ENCODE assay signal across 16 cellular contexts in the genomic region with DNA sequence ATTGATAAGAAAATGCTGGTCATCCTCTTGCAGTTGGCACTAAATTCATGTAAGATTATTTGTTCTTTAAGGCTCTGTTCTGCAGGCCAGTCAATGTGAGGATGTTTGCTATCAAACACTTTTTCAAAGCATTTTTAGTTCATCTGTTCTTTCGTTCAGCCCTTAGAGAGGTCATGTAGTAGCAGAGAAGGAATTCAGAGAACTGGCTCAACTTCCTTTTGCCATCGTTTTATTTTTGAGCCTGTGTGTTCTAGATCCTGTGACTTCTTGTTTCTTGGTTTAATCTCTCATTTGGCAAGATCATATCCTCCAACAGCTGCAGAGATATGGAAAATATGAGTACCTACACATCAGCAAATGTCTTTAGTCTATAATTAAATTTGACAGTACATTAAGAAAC.
"Had no signal": no experiment of that assay in that cellular context is flagged by ENCODE, and none has a peak within 500 bp of the region (broad histone marks: within the 10 kb centered on the region; RNA-seq: fewer than 3 reads in every experiment).

No MANE protein-coding gene starts in this region.

- H3K9me3 ChIP-seq: gastroesophageal sphincter, neutrophil, tibial artery, vagina had no signal

- H3K4me3 Mint-ChIP-seq: activated CD4-positive, alpha-beta T cell treated with anti-CD3 and anti-CD28 coated beads, Interleukin-2, amount 10 ng/mL, durations not matched to agents 7 days and 5 days; activated naive CD4-positive, alpha-beta T cell treated with anti-CD3 and anti-CD28 coated beads, Interleukin-2, amount 10 ng/mL, durations not matched to agents 7 days and 5 days; natural killer cell; stimulated activated effector memory CD8-positive, alpha-beta T cell treated with anti-CD3 and anti-CD28 coated beads, Interleukin-12 subunit alpha, Interleukin-12 subunit beta, amount 100 ng/mL, for 72 hours; T-helper 1 cell treated with Interleukin-12 subunit alpha and Interleukin-12 subunit beta and Interleukin-4 antibody, amounts not matched to agents 30 μg/mL and 1 μg/mL, for 36 hours had no signal

- ATAC-seq: gastroesophageal sphincter; left lobe of liver; natural killer cell; stimulated activated effector memory CD8-positive, alpha-beta T cell treated with anti-CD3 and anti-CD28 coated beads, Interleukin-12 subunit alpha, Interleukin-12 subunit beta, amount 100 ng/mL, for 72 hours had no signal

- H3K36me3 Mint-ChIP-seq: natural killer cell; stimulated activated effector memory CD8-positive, alpha-beta T cell treated with anti-CD3 and anti-CD28 coated beads, Interleukin-12 subunit alpha, Interleukin-12 subunit beta, amount 100 ng/mL, for 72 hours had no signal

- H3K27me3 ChIP-seq: gastroesophageal sphincter, hepatocyte, neutrophil, tibial artery, vagina had no signal

- H3K4me1 ChIP-seq: gastroesophageal sphincter, vagina had no signal

- H3K36me3 ChIP-seq: gastroesophageal sphincter, neutrophil, tibial artery, vagina had no signal

- DNase-seq: activated CD4-positive, alpha-beta T cell treated with anti-CD3 and anti-CD28 coated beads, Interleukin-2, amount 10 ng/mL, durations not matched to agents 7 days and 5 days; activated naive CD4-positive, alpha-beta T cell treated with anti-CD3 and anti-CD28 coated beads, Interleukin-2, amount 10 ng/mL, durations not matched to agents 7 days and 5 days; amniotic stem cell; islet precursor cell; mesenchymal stem cell; natural killer cell; retina; tibial artery had no signal

- H3K4me3 ChIP-seq: gastroesophageal sphincter, hepatocyte, tibial artery, vagina had no signal

- H3K27ac Mint-ChIP-seq: activated CD4-positive, alpha-beta T cell treated with anti-CD3 and anti-CD28 coated beads, Interleukin-2, amount 10 ng/mL, durations not matched to agents 7 days and 5 days; activated naive CD4-positive, alpha-beta T cell treated with anti-CD3 and anti-CD28 coated beads, Interleukin-2, amount 10 ng/mL, durations not matched to agents 7 days and 5 days; natural killer cell; stimulated activated effector memory CD8-positive, alpha-beta T cell treated with anti-CD3 and anti-CD28 coated beads, Interleukin-12 subunit alpha, Interleukin-12 subunit beta, amount 100 ng/mL, for 72 hours; T-helper 1 cell treated with Interleukin-12 subunit alpha and Interleukin-12 subunit beta and Interleukin-4 antibody, amounts not matched to agents 30 μg/mL and 1 μg/mL, for 36 hours had no signal

- H3K27me3 Mint-ChIP-seq: activated CD4-positive, alpha-beta T cell treated with anti-CD3 and anti-CD28 coated beads, Interleukin-2, amount 10 ng/mL, durations not matched to agents 7 days and 5 days had no signal

- H3K27ac ChIP-seq: epithelial cell of prostate, gastroesophageal sphincter, hepatocyte, neutrophil, tibial artery, vagina had no signal

- H2AFZ ChIP-seq: hepatocyte had no signal

- H3K79me2 ChIP-seq: hepatocyte had no signal

- H3K9me3 Mint-ChIP-seq: natural killer cell had no signal

- H3K4me2 ChIP-seq: hepatocyte had no signal
